ENCODE assay signal across 8 cellular contexts in genomic region chr9:73219985-73220626, GRCh38.
A peak's percentile ranks its signal among the peaks of the same experiment; 100 is the strongest.
DNase-seq lines count a peak whose midpoint lies in the region; ATAC-seq and TF ChIP-seq lines count a peak whose summit lies in the region.
"Had no signal": no experiment of that assay in that cellular context is flagged by ENCODE, and none has a peak within 500 bp of the region (broad histone marks: within the 10 kb centered on the region; RNA-seq: fewer than 3 reads in every experiment).

No MANE protein-coding gene starts in this region.

- peaks cover 8% of the 10 kb centered on the region for H3K27me3 ChIP-seq in foreskin keratinocyte

- H3K4me3 Mint-ChIP-seq in HFFc6 = no peak overlapping the region
- H3K4me3 Mint-ChIP-seq: T-cell had no signal

- DNase-seq in HFFc6 (peak; percentile 22), NOMO-1 treated with DMSO at 0.1 percent for 48 hours (lab: John Stamatoyannopoulos, UW; ENCODE audit: unreplicated experiment) (peak; percentile 79), foreskin keratinocyte (peak; percentile 78 to 94), OCI-M2 (lab: John Stamatoyannopoulos, UW; ENCODE audit: unreplicated experiment) (no peak), NCI-H146 (lab: John Stamatoyannopoulos, UW) (no peak), DMS 273 (lab: John Stamatoyannopoulos, UW; ENCODE audit: unreplicated experiment) (no peak)

- H3K27ac Mint-ChIP-seq in HFFc6 = no peak overlapping the region
- H3K27ac Mint-ChIP-seq: T-cell had no signal

- peaks cover 7% of the 10 kb centered on the region; the same call in 1 of the 2 replicates for H3K4me1 Mint-ChIP-seq in HFFc6 (ENCODE audit: low read depth)
- H3K4me1 Mint-ChIP-seq: T-cell had no signal

- H3K36me3 Mint-ChIP-seq in HFFc6 (ENCODE audit: low read depth) = no peaks in the 10 kb centered on the region
- H3K36me3 Mint-ChIP-seq: T-cell had no signal

- ATAC-seq in GM18868 (IDR thresholded peaks at IDR 0.05; ENCODE audit: unreplicated experiment) = peak; percentile 92
- ATAC-seq in foreskin keratinocyte = peak; percentile 96
- ATAC-seq: T-cell had no signal

- peaks cover 4% of the 10 kb centered on the region; the same call in 1 of the 2 replicates for H3K27me3 Mint-ChIP-seq in HFFc6 (ENCODE audit: insufficient read depth)

- no peaks in the 10 kb centered on the region for H3K9me3 Mint-ChIP-seq in HFFc6
- H3K9me3 Mint-ChIP-seq: T-cell had no signal

- H3K27ac ChIP-seq in foreskin keratinocyte = peak overlapping the region; percentile 73

- TF ChIP-seq CTCF in HFFc6 (IDR thresholded peaks at IDR 0.05) = no peak
- no peak for TF ChIP-seq CTCF in foreskin keratinocyte (conservative IDR thresholded peaks at IDR 0.05)

- peaks cover 3% of the 10 kb centered on the region for H3K4me1 ChIP-seq in foreskin keratinocyte

Comparison
In these comparisons a context has a peak if more than half of its experiments do, and no peak if none do; other contexts are left out.
1. DNase-seq: peak in HFFc6 (single experiment), NOMO-1 treated with DMSO at 0.1 percent for 48 hours (single experiment) and foreskin keratinocyte (2 of 2); none in OCI-M2 (single experiment), NCI-H146 (single experiment) and DMS 273 (single experiment).